In genomic region chr4:3266076-3266475, GRCh38 we compare ENCODE assay signal across 27 cellular contexts. TPM values are rescaled to one million over a fixed set of nuclear protein-coding genes. Genes with fewer than 3 reads are reported as not detected.
"Had no signal": no experiment of that assay in that cellular context is flagged by ENCODE, and none has a peak within 500 bp of the region (broad histone marks: within the 10 kb centered on the region; RNA-seq: fewer than 3 reads in every experiment).

No MANE protein-coding gene starts in this region.

- H3K79me2 ChIP-seq: hepatocyte had no signal

- H3K9me3 ChIP-seq: adrenal gland, body of pancreas, gastrocnemius medialis, pancreas, right atrium auricular region, vagina had no signal

- H3K4me1 Mint-ChIP-seq: activated CD4-positive, alpha-beta T cell treated with anti-CD3 and anti-CD28 coated beads for 36 hours; activated naive CD8-positive, alpha-beta T cell treated with anti-CD3 and anti-CD28 coated beads for 36 hours; memory B cell had no signal

- H3K4me3 ChIP-seq: adrenal gland, body of pancreas, cardiac muscle cell, gastrocnemius medialis, hepatocyte, pancreas, right atrium auricular region, vagina had no signal

- H3K4me2 ChIP-seq: hepatocyte had no signal

- ATAC-seq: activated CD4-positive, alpha-beta T cell treated with anti-CD3 and anti-CD28 coated beads for 36 hours; activated T-cell treated with anti-CD3 and anti-CD28 coated beads, Interleukin-2, amount 50 U/mL, for 72 hours; body of pancreas; effector memory CD8-positive, alpha-beta T cell; gastrocnemius medialis; left colon; natural killer cell treated with Interleukin-12 subunit alpha and Interleukin-12 subunit beta and Interleukin-15 and Interleukin-18, amount 100 ng/mL, for 72 hours; pancreas; stimulated activated naive CD8-positive, alpha-beta T cell treated with anti-CD3 and anti-CD28 coated beads, Interleukin-15, Interleukin-2, amounts not matched to agents 100 U/mL and 50 U/mL, for 24 hours had no signal

- H3K27me3 Mint-ChIP-seq: activated CD4-positive, alpha-beta T cell treated with anti-CD3 and anti-CD28 coated beads for 36 hours; activated naive CD8-positive, alpha-beta T cell treated with anti-CD3 and anti-CD28 coated beads for 36 hours; memory B cell; natural killer cell treated with Interleukin-12 subunit alpha and Interleukin-12 subunit beta and Interleukin-15 and Interleukin-18, amount 100 ng/mL, for 72 hours; type B pancreatic cell had no signal

- H3K4me1 ChIP-seq: adrenal gland, right atrium auricular region, vagina had no signal

- H2AFZ ChIP-seq: hepatocyte had no signal

- H3K9me3 Mint-ChIP-seq: activated naive CD8-positive, alpha-beta T cell treated with anti-CD3 and anti-CD28 coated beads for 36 hours; activated T-cell treated with anti-CD3 and anti-CD28 coated beads, Interleukin-2, amount 50 U/mL, for 72 hours; effector memory CD8-positive, alpha-beta T cell; memory B cell; natural killer cell treated with Interleukin-12 subunit alpha and Interleukin-12 subunit beta and Interleukin-15 and Interleukin-18, amount 100 ng/mL, for 72 hours; type B pancreatic cell had no signal

- H3K4me3 Mint-ChIP-seq: activated CD4-positive, alpha-beta T cell treated with anti-CD3 and anti-CD28 coated beads for 36 hours; activated naive CD8-positive, alpha-beta T cell treated with anti-CD3 and anti-CD28 coated beads for 36 hours; activated T-cell treated with anti-CD3 and anti-CD28 coated beads, Interleukin-2, amount 50 U/mL, for 72 hours; effector memory CD8-positive, alpha-beta T cell; memory B cell; natural killer cell treated with Interleukin-12 subunit alpha and Interleukin-12 subunit beta and Interleukin-15 and Interleukin-18, amount 100 ng/mL, for 72 hours; type B pancreatic cell had no signal

- H3K27me3 ChIP-seq: adrenal gland, body of pancreas, cardiac muscle cell, gastrocnemius medialis, hepatocyte, pancreas, right atrium auricular region, vagina had no signal

- DNase-seq: activated CD4-positive, alpha-beta T cell treated with anti-CD3 and anti-CD28 coated beads for 36 hours; activated CD4-positive, alpha-beta T cell treated with anti-CD3 and anti-CD28 coated beads, Interleukin-2, amount 50 U/mL, for 4 hours; activated CD4-positive, CD25-positive, alpha-beta regulatory T cell; activated naive CD4-positive, alpha-beta T cell treated with Interleukin-2 at 50 U/mL for 16 hours; activated naive CD8-positive, alpha-beta T cell treated with anti-CD3 and anti-CD28 coated beads for 36 hours; activated T-cell treated with anti-CD3 and anti-CD28 coated beads, Interleukin-2, amount 50 U/mL, for 72 hours; body of pancreas; cortex of kidney; effector memory CD8-positive, alpha-beta T cell; erythroblast; gastrocnemius medialis; glutamatergic neuron; left colon; stimulated activated CD4-positive, alpha-beta T cell treated with anti-CD3 and anti-CD28 coated beads, Interleukin-2, amount 100 ng/mL, for 48 hours; stimulated activated naive CD8-positive, alpha-beta T cell treated with anti-CD3 and anti-CD28 coated beads, Interleukin-15, Interleukin-2, amounts not matched to agents 100 U/mL and 50 U/mL, for 24 hours; substantia nigra; T-helper 1 cell had no signal

- H3K36me3 Mint-ChIP-seq: activated naive CD8-positive, alpha-beta T cell treated with anti-CD3 and anti-CD28 coated beads for 36 hours; memory B cell; natural killer cell treated with Interleukin-12 subunit alpha and Interleukin-12 subunit beta and Interleukin-15 and Interleukin-18, amount 100 ng/mL, for 72 hours; type B pancreatic cell had no signal

- H3K27ac Mint-ChIP-seq: activated CD4-positive, alpha-beta T cell treated with anti-CD3 and anti-CD28 coated beads for 36 hours; activated naive CD8-positive, alpha-beta T cell treated with anti-CD3 and anti-CD28 coated beads for 36 hours; activated T-cell treated with anti-CD3 and anti-CD28 coated beads, Interleukin-2, amount 50 U/mL, for 72 hours; effector memory CD8-positive, alpha-beta T cell; memory B cell; type B pancreatic cell had no signal

- H3K27ac ChIP-seq: adrenal gland, body of pancreas, cardiac muscle cell, gastrocnemius medialis, hepatocyte, pancreas, right atrium auricular region, vagina had no signal

- H3K36me3 ChIP-seq: adrenal gland, cardiac muscle cell, gastrocnemius medialis, pancreas, right atrium auricular region, vagina had no signal

RNA-seq across cellular contexts. Expression of gene MSANTD1, which starts 17.1 kb away (rescaled TPM):
- total RNA-seq: right atrium auricular region had no signal
- polyA plus RNA-seq: keratinocyte had no signal
